In genomic region chr10:44963772-44964633, GRCh38 we compare ENCODE assay signal across 9 cellular contexts. TPM values are rescaled to one million over a fixed set of nuclear protein-coding genes. Genes with fewer than 3 reads are reported as not detected.
DNase-seq lines count a peak whose midpoint lies in the region; ATAC-seq and TF ChIP-seq lines count a peak whose summit lies in the region.
"Had no signal": no experiment of that assay in that cellular context is flagged by ENCODE, and none has a peak within 500 bp of the region (broad histone marks: within the 10 kb centered on the region; RNA-seq: fewer than 3 reads in every experiment).

No MANE protein-coding gene starts in this region.

- DNase-seq in SK-N-SH: no peak
- peak; percentile 59 for DNase-seq in colonic mucosa
- peak in 2 of 3 donors; percentile 51 to 54 for DNase-seq in mucosa of descending colon
- peak; percentile 54 for DNase-seq in ureter (ENCODE audit: low spot score)
- no peak for DNase-seq in HCEC 1CT
- DNase-seq in cortex of kidney (lab: John Stamatoyannopoulos, UW): no peak
- DNase-seq in GM19238 (ENCODE audit: insufficient read length, low spot score): no peak

- intact Hi-C loops in colonic mucosa (cut with DNase I) (no loop called here), mucosa of descending colon (cut with DNase I, micrococcal nuclease) (no loop called here)

- peaks cover 12 to 25% of the 10 kb centered on the region in 2 experiments; a peak in 1 of 4 replicates for H3K4me1 ChIP-seq in SK-N-SH (ENCODE audit: control insufficient read depth in 1 of 2, insufficient read depth in 2 of 2, low read depth in 1 of 2, low read length in 1 of 2)
- peaks cover 4% of the 10 kb centered on the region for H3K4me1 ChIP-seq in colonic mucosa
- H3K4me1 ChIP-seq in mucosa of descending colon (ENCODE audit: low read depth): peaks cover 29% of the 10 kb centered on the region

- H3K27ac ChIP-seq in SK-N-SH (ENCODE audit: low read depth in 2 of 2, low read length in 1 of 2) (no peak overlapping the region; a peak in 1 of 4 replicates), colonic mucosa (peak overlapping the region; percentile 3)
- H3K27ac ChIP-seq: PC-9 had no signal

- H3K27me3 ChIP-seq in SK-N-SH (ENCODE audit: insufficient read depth): no peaks in the 10 kb centered on the region
- no peaks in the 10 kb centered on the region for H3K27me3 ChIP-seq in colonic mucosa

- ATAC-seq in SK-N-SH treated with all-trans-retinoic acid at 6 μM for 48 hours: no peak
- ATAC-seq in mucosa of descending colon: peak; percentile 1

- no peak for TF ChIP-seq RAD21 in SK-N-SH (IDR thresholded peaks at IDR 0.05; ENCODE audit: low read length)

- no peaks in the 10 kb centered on the region for H3K9me2 ChIP-seq in SK-N-SH

- WGBS in SK-N-SH (ENCODE audit: low lambda C conversion rate): 88% methylated on average over 12 of the region's 15 CpGs

- CTCF ChIA-PET in SK-N-SH (lab: Yijun Ruan, JAX): interaction anchor here (0.9 to 9.6 kb wide), 6 partner anchors 9 to 39 kb away, joined by 3 to 81 read pairs (median 5); partner anchors contain the start of gene DEPP1

- H3F3A ChIP-seq in SK-N-SH (replicated peaks; ENCODE audit: insufficient read depth): no peaks in the 10 kb centered on the region

- H3K4me3 ChIP-seq in SK-N-SH (ENCODE audit: low read depth in 2 of 2, low read length in 1 of 2): no peak overlapping the region
- no peak overlapping the region for H3K4me3 ChIP-seq in colonic mucosa
- H3K4me3 ChIP-seq in mucosa of descending colon: no peak overlapping the region
- H3K4me3 ChIP-seq: PC-9 had no signal

- TF ChIP-seq EP300 in SK-N-SH (IDR thresholded peaks at IDR 0.05; ENCODE audit: borderline replicate concordance in 1 of 2, low read depth in 1 of 2, low read length in 1 of 2): no peak

- POLR2A ChIA-PET in SK-N-SH (lab: Yijun Ruan, JAX): no interaction called here

- H3K36me3 ChIP-seq in SK-N-SH (replicated peaks in 1 of 2; ENCODE audit: control insufficient read depth in 1 of 2, insufficient read depth in 2 of 2, low read length in 1 of 2): no peaks in the 10 kb centered on the region
- no peaks in the 10 kb centered on the region for H3K36me3 ChIP-seq in colonic mucosa
- no peaks in the 10 kb centered on the region for H3K36me3 ChIP-seq in mucosa of descending colon (ENCODE audit: low read depth)

- peaks cover under 1% of the 10 kb centered on the region; the same call in 1 of the 2 replicates for H3K79me2 ChIP-seq in SK-N-SH (ENCODE audit: insufficient read depth)

- peak overlapping the region; percentile 37; the same call in 1 of the 2 replicates for H3K4me2 ChIP-seq in SK-N-SH
- H3K4me2 ChIP-seq: PC-9 had no signal

- TF ChIP-seq CTCF in SK-N-SH (IDR thresholded peaks at IDR 0.05) (no peak), colonic mucosa (IDR thresholded peaks at IDR 0.05) (no peak), mucosa of descending colon (IDR thresholded peaks at IDR 0.05) (no peak)

- H4K20me1 ChIP-seq in SK-N-SH (ENCODE audit: insufficient read depth): no peaks in the 10 kb centered on the region

- H3K9ac ChIP-seq in SK-N-SH: no peak overlapping the region
- peak overlapping the region; percentile 48 to 70 for H3K9ac ChIP-seq in colonic mucosa (ENCODE audit: low read depth in 2 of 2, low read length in 2 of 2)

- H3K9me3 ChIP-seq in SK-N-SH (no peaks in the 10 kb centered on the region), colonic mucosa (no peaks in the 10 kb centered on the region), mucosa of descending colon (no peaks in the 10 kb centered on the region)

- 0 out of 2 replicates have a peak overlapping the region, but pooled peaks have one; percentile 11 for H2AFZ ChIP-seq in SK-N-SH (ENCODE audit: low read depth)
- H2AFZ ChIP-seq: PC-9 had no signal

TF ChIP-seq in SK-N-SH, 30 proteins besides CTCF, POLR2A, EP300 and RAD21 (continues in another document):
- TF ChIP-seq FOXJ3 (CRISPR knock-in tag; IDR thresholded peaks at IDR 0.05): no peak
- no peak for TF ChIP-seq TCF12 (IDR thresholded peaks at IDR 0.05)
- no peak for TF ChIP-seq REST (IDR thresholded peaks at IDR 0.05; ENCODE audit: low read depth, low read length)
- no peak for TF ChIP-seq TEAD4 (IDR thresholded peaks at IDR 0.05; ENCODE audit: borderline replicate concordance, insufficient read depth)
- no peak for TF ChIP-seq FOSL2 (IDR thresholded peaks at IDR 0.05; ENCODE audit: borderline replicate concordance, low read depth)

TF ChIP-seq in SK-N-SH treated with all-trans-retinoic acid at 6 μM for 48 hours, 23 proteins besides CTCF, POLR2A, EP300 and RAD21:
- TF ChIP-seq CSRNP3 (CRISPR knock-in tag; IDR thresholded peaks at IDR 0.05) (no peak), OSR1 (CRISPR knock-in tag; IDR thresholded peaks at IDR 0.05) (no peak)

RNA-seq across cellular contexts. Expression of gene RASSF4, which starts 4.4 kb away (rescaled TPM):
- 11.0 and 14.1 TPM in 2 replicates for polyA plus RNA-seq in SK-N-SH (2012; rRNA removed)
- polyA plus RNA-seq in SK-N-SH (2012; cell fraction: cytosol; rRNA removed): 4.6 and 5.5 TPM in 2 replicates
- polyA plus RNA-seq in SK-N-SH (2012; cell fraction: nucleus; rRNA removed): 70.4 and 80.8 TPM in 2 replicates
- total RNA-seq in colonic mucosa: 10 to 100 TPM; 13.1 to 19.9 TPM
- total RNA-seq in mucosa of descending colon: 10 to 100 TPM; 20.0 to 50.6 (median 32.3) TPM
- 22.7 TPM for total RNA-seq in ureter

RNA-seq across cellular contexts. Expression of gene DEPP1, which starts 14.6 kb away (rescaled TPM):
- 5.3 and 6.1 TPM in 2 replicates for polyA plus RNA-seq in SK-N-SH (2012; rRNA removed)
- 3.2 and 4.1 TPM in 2 replicates for polyA plus RNA-seq in SK-N-SH (2012; cell fraction: cytosol; rRNA removed)
- polyA plus RNA-seq in SK-N-SH (2012; cell fraction: nucleus; rRNA removed): 8.7 and 9.0 TPM in 2 replicates
- total RNA-seq in colonic mucosa: 10 to 100 TPM; 11.1 to 20.2 TPM
- 10 to 100 TPM; 14.8 to 19.0 (median 18.1) TPM for total RNA-seq in mucosa of descending colon
- 62.7 TPM for total RNA-seq in ureter

RNA-seq across cellular contexts. Expression of gene ZNF22, which starts 36.7 kb away (rescaled TPM):
- 10.2 and 13.2 TPM in 2 replicates for polyA plus RNA-seq in SK-N-SH (2012; rRNA removed)
- polyA plus RNA-seq in SK-N-SH (2012; cell fraction: cytosol; rRNA removed): 17.1 and 20.7 TPM in 2 replicates
- polyA plus RNA-seq in SK-N-SH (2012; cell fraction: nucleus; rRNA removed): 2.3 and 5.2 TPM in 2 replicates
- 10 to 100 TPM; 16.5 to 17.3 TPM for total RNA-seq in colonic mucosa
- total RNA-seq in mucosa of descending colon: 10 to 100 TPM; 14.6 to 17.7 (median 15.5) TPM
- 21.2 TPM for total RNA-seq in ureter

RNA-seq across cellular contexts. Expression of gene TMEM72, which starts 52.9 kb away (rescaled TPM):
- polyA plus RNA-seq in SK-N-SH (2012; rRNA removed): not detected in 2 replicates
- not detected in 2 replicates for polyA plus RNA-seq in SK-N-SH (2012; cell fraction: cytosol; rRNA removed)
- polyA plus RNA-seq in SK-N-SH (2012; cell fraction: nucleus; rRNA removed): not detected in 2 replicates
- total RNA-seq in colonic mucosa (10 to 100 TPM; 14.5 to 17.6 TPM), mucosa of descending colon (10 to 100 TPM; 14.9 to 40.6 (median 17.4) TPM), ureter (not detected)
- total RNA-seq: PC-9 had no signal

Comparison
In these comparisons a context has a peak if more than half of its experiments do, and no peak if none do; other contexts are left out.
1. DNase-seq: peak in colonic mucosa (single experiment), mucosa of descending colon (2 of 3) and ureter (single experiment); none in SK-N-SH (single experiment), HCEC 1CT (single experiment), cortex of kidney (single experiment) and GM19238 (single experiment).